Comparison of ENCODE assay signal across 8 cellular contexts in genomic region chr17:56592487-56593072, GRCh38. TPM values are rescaled to one million over a fixed set of nuclear protein-coding genes. Genes with fewer than 3 reads are reported as not detected.
DNase-seq lines count a peak whose midpoint lies in the region; ATAC-seq and TF ChIP-seq lines count a peak whose summit lies in the region.

No MANE protein-coding gene starts in this region.

- no peak for ATAC-seq in HG03439 (IDR thresholded peaks at IDR 0.05; ENCODE audit: unreplicated experiment)

- DNase-seq in EH (ENCODE audit: low read depth) (peak; percentile 60), HAP-1 (ENCODE audit: low spot score in 2 of 2) (peak; percentile 55 to 82), NCI-H1092 treated with DMSO at 0.1 percent for 48 hours (lab: John Stamatoyannopoulos, UW) (peak; percentile 30), WERI-Rb-1 (peak; percentile 61), caudate nucleus (lab: John Stamatoyannopoulos, UW) (peak in 46 of 61 donors; percentile 7 to 79 (median 49)), kidney epithelial cell (ENCODE audit: low read depth) (no peak)
- DNase-seq in stimulated activated CD4-positive, alpha-beta T cell treated with anti-CD3 and anti-CD28 coated beads, Interleukin-15, amount 100 ng/mL, for 1 hour (ENCODE audit: low read depth in 1 of 2, low spot score in 1 of 2) = peak; percentile 43 to 67

- H3K9me3 ChIP-seq in HAP-1 (no peaks in the 10 kb centered on the region), WERI-Rb-1 (ENCODE audit: severe bottlenecking) (no peaks in the 10 kb centered on the region)

- peak overlapping the region; percentile 63 for H3K4me3 ChIP-seq in HAP-1
- peak overlapping the region; percentile 54 for H3K4me3 ChIP-seq in WERI-Rb-1 (ENCODE audit: low read depth, low read length)
- peak overlapping the region; percentile 66 for H3K4me3 ChIP-seq in kidney epithelial cell (ENCODE audit: low read depth, low read length)

- H3K27ac ChIP-seq in WERI-Rb-1 = no peak overlapping the region
- H3K27ac ChIP-seq in caudate nucleus (ENCODE audit: low read depth, low read length) = peak overlapping the region; percentile 76

- H3K27me3 ChIP-seq in HAP-1 (ENCODE audit: low read depth) (no peaks in the 10 kb centered on the region), WERI-Rb-1 (ENCODE audit: insufficient read depth, low read depth, severe bottlenecking) (peaks cover 75% of the 10 kb centered on the region), kidney epithelial cell (ENCODE audit: control insufficient read depth, insufficient read depth, low read length) (peaks cover 11% of the 10 kb centered on the region)

- peak; percentile 87 for TF ChIP-seq CTCF in WERI-Rb-1 (IDR thresholded peaks at IDR 0.05; ENCODE audit: low read depth, low read length)
- TF ChIP-seq CTCF in kidney epithelial cell (IDR thresholded peaks at IDR 0.05; ENCODE audit: insufficient read depth, low read length, poor library complexity, severe bottlenecking) = peak; percentile 31

- H3K36me3 ChIP-seq in HAP-1 (replicated peaks) (no peaks in the 10 kb centered on the region), WERI-Rb-1 (no peaks in the 10 kb centered on the region), kidney epithelial cell (ENCODE audit: control insufficient read depth, insufficient read depth, low read length) (no peaks in the 10 kb centered on the region)

- in situ Hi-C loops in HAP-1 (cut with MboI; ENCODE audit: low sequenced_read_pairs) = loop anchor here (10.0 to 25.0 kb wide), 2 partner anchors 122 to 345 kb away; no protein-coding TSS in a partner anchor

- H3K4me1 ChIP-seq in HAP-1 = peaks cover 11% of the 10 kb centered on the region

RNA-seq across cellular contexts. Expression of gene NOG, which starts 0.9 kb away (rescaled TPM):
- 32.8 and 34.6 TPM in 2 replicates for total RNA-seq in kidney epithelial cell
